Comparison of ENCODE assay signal across 8 cellular contexts in genomic region chr12:1795221-1795784, GRCh38. TPM values are rescaled to one million over a fixed set of nuclear protein-coding genes. Genes with fewer than 3 reads are reported as not detected.
A peak's percentile ranks its signal among the peaks of the same experiment; 100 is the strongest.
DNase-seq lines count a peak whose midpoint lies in the region; ATAC-seq and TF ChIP-seq lines count a peak whose summit lies in the region.

No MANE protein-coding gene starts in this region.

- H3K9me3 ChIP-seq in CD4-positive, CD25-positive, alpha-beta regulatory T cell (ENCODE audit: control insufficient read depth in 2 of 2, low read length in 2 of 2), result no peaks in the 10 kb centered on the region
- no peaks in the 10 kb centered on the region for H3K9me3 ChIP-seq in HUES6 (ENCODE audit: control insufficient read depth, insufficient read depth, low read depth, low read length)

- H3K4me3 ChIP-seq in CD4-positive, CD25-positive, alpha-beta regulatory T cell (ENCODE audit: low read depth, low read length), result no peak overlapping the region
- peak overlapping the region; percentile 35 for H3K4me3 ChIP-seq in HUES6 (ENCODE audit: low read depth, low read length)

- H3K36me3 Mint-ChIP-seq in CD4-positive, CD25-positive, alpha-beta regulatory T cell, result no peaks in the 10 kb centered on the region
- H3K36me3 Mint-ChIP-seq in nephron progenitor cell (ENCODE audit: low read depth), result no peaks in the 10 kb centered on the region

- TF ChIP-seq CTCF in nephron progenitor cell (IDR thresholded peaks at IDR 0.05), result no peak

- no peaks in the 10 kb centered on the region for H3K36me3 ChIP-seq in CD4-positive, CD25-positive, alpha-beta regulatory T cell (ENCODE audit: control insufficient read depth, insufficient read depth, low read length)
- H3K36me3 ChIP-seq in HUES6 (ENCODE audit: control insufficient read depth, insufficient read depth, low read length), result no peaks in the 10 kb centered on the region

- peak overlapping the region; percentile 65 to 100 (median 92) for H3K4me3 Mint-ChIP-seq in CD4-positive, CD25-positive, alpha-beta regulatory T cell
- H3K4me3 Mint-ChIP-seq in nephron progenitor cell, result peak overlapping the region; percentile 61

- H3K9me3 Mint-ChIP-seq in CD4-positive, CD25-positive, alpha-beta regulatory T cell, result no peaks in the 10 kb centered on the region
- H3K9me3 Mint-ChIP-seq in nephron progenitor cell, result no peaks in the 10 kb centered on the region

- H3K4me1 ChIP-seq in CD4-positive, CD25-positive, alpha-beta regulatory T cell (ENCODE audit: control insufficient read depth, insufficient read depth, low read length, poor library complexity, severe bottlenecking), result peaks cover 30% of the 10 kb centered on the region
- H3K4me1 ChIP-seq in HUES6 (ENCODE audit: control insufficient read depth, insufficient read depth, low read length), result peaks cover 21% of the 10 kb centered on the region

- DNase-seq in CD4-positive, CD25-positive, alpha-beta regulatory T cell, result no peak
- DNase-seq in nephron progenitor cell (no peak), mucosa of gallbladder (ENCODE audit: low spot score) (no peak), cortex of kidney (lab: John Stamatoyannopoulos, UW) (no peak), DMS153 treated with DMSO at 0.1 percent for 48 hours (lab: John Stamatoyannopoulos, UW; ENCODE audit: unreplicated experiment) (no peak), iPS-NIHi7 (ENCODE audit: extremely low spot score) (no peak)

- no peak overlapping the region for H3K9ac ChIP-seq in HUES6 (ENCODE audit: low read length)

- peak overlapping the region in 1 of 3 donors; percentile 85 for H3K27ac Mint-ChIP-seq in CD4-positive, CD25-positive, alpha-beta regulatory T cell
- no peak overlapping the region for H3K27ac Mint-ChIP-seq in nephron progenitor cell

- no peak overlapping the region for H3K27ac ChIP-seq in CD4-positive, CD25-positive, alpha-beta regulatory T cell (ENCODE audit: insufficient read depth, low read length, poor library complexity, severe bottlenecking)
- H3K27ac ChIP-seq in HUES6 (ENCODE audit: low read depth, low read length) (no peak overlapping the region), cingulate gyrus (ENCODE audit: low read depth, low read length) (peak overlapping the region; percentile 78)

- ATAC-seq in CD4-positive, CD25-positive, alpha-beta regulatory T cell (ENCODE audit: low read depth in 2 of 2), result no peak

- no peaks in the 10 kb centered on the region for H3K27me3 Mint-ChIP-seq in CD4-positive, CD25-positive, alpha-beta regulatory T cell
- H3K27me3 Mint-ChIP-seq in nephron progenitor cell (ENCODE audit: low read depth, poor library complexity), result peaks cover 23% of the 10 kb centered on the region

- peaks cover 13 to 36% (median 18%) of the 10 kb centered on the region in 4 donors for H3K4me1 Mint-ChIP-seq in CD4-positive, CD25-positive, alpha-beta regulatory T cell
- peaks cover 61% of the 10 kb centered on the region for H3K4me1 Mint-ChIP-seq in nephron progenitor cell

- H3K27me3 ChIP-seq in CD4-positive, CD25-positive, alpha-beta regulatory T cell (ENCODE audit: control insufficient read depth, insufficient read depth, low read length), result no peaks in the 10 kb centered on the region
- peaks cover 4% of the 10 kb centered on the region; the same call in 1 of the 2 replicates for H3K27me3 ChIP-seq in HUES6 (ENCODE audit: control insufficient read depth, insufficient read depth, low read length)

RNA-seq across cellular contexts. Expression of gene LRTM2, which starts 25.1 kb away (rescaled TPM):
- not detected for total RNA-seq in CD4-positive, CD25-positive, alpha-beta regulatory T cell
- polyA plus RNA-seq in CD4-positive, CD25-positive, alpha-beta regulatory T cell, result not detected
- total RNA-seq in mucosa of gallbladder, result not detected
